In the genomic region with DNA sequence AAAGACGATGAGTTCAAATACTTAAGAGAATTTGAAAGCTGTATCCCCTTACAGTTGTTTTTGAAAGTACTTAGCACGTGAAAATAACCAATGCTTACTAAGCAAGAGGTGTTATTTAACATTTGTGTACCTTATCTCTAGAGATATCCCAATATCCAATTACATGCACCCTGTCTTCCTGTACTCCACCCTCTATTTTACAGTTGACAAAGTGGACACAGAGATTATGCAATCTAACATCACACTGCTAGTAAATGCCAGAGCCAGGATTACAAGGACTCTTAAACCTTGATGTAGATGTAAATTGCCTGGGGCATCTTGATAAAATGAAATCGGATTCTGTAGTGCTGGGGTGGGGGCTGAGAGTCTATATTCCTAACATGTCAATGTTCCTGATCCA, we compare ENCODE assay signal across 1 cellular context.
TF ChIP-seq lines count a peak whose summit lies in the region.

No MANE protein-coding gene starts in this region.

TF ChIP-seq in HepG2, 621 proteins besides CTCF, POLR2A, EP300 and RAD21 (continued from another document and continues in another):
- TF ChIP-seq, protein P1, sequence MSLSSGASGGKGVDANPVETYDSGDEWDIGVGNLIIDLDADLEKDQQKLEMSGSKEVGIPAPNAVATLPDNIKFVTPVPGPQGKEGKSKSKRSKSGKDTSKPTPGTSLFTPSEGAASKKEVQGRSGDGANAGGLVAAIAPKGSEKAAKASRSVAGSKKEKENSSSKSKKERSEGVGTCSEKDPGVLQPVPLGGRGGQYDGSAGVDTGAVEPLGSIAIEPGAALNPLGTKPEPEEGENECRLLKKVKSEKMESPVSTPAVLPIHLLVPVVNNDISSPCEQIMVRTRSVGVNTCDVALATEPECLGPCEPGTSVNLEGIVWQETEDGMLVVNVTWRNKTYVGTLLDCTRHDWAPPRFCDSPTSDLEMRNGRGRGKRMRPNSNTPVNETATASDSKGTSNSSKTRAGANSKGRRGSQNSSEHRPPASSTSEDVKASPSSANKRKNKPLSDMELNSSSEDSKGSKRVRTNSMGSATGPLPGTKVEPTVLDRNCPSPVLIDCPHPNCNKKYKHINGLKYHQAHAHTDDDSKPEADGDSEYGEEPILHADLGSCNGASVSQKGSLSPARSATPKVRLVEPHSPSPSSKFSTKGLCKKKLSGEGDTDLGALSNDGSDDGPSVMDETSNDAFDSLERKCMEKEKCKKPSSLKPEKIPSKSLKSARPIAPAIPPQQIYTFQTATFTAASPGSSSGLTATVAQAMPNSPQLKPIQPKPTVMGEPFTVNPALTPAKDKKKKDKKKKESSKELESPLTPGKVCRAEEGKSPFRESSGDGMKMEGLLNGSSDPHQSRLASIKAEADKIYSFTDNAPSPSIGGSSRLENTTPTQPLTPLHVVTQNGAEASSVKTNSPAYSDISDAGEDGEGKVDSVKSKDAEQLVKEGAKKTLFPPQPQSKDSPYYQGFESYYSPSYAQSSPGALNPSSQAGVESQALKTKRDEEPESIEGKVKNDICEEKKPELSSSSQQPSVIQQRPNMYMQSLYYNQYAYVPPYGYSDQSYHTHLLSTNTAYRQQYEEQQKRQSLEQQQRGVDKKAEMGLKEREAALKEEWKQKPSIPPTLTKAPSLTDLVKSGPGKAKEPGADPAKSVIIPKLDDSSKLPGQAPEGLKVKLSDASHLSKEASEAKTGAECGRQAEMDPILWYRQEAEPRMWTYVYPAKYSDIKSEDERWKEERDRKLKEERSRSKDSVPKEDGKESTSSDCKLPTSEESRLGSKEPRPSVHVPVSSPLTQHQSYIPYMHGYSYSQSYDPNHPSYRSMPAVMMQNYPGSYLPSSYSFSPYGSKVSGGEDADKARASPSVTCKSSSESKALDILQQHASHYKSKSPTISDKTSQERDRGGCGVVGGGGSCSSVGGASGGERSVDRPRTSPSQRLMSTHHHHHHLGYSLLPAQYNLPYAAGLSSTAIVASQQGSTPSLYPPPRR (CRISPR knock-in tag; IDR thresholded peaks at IDR 0.05; ENCODE audit: borderline replicate concordance): peak; percentile 63; the same call in 1 of the 2 replicates
- TF ChIP-seq, protein P2, sequence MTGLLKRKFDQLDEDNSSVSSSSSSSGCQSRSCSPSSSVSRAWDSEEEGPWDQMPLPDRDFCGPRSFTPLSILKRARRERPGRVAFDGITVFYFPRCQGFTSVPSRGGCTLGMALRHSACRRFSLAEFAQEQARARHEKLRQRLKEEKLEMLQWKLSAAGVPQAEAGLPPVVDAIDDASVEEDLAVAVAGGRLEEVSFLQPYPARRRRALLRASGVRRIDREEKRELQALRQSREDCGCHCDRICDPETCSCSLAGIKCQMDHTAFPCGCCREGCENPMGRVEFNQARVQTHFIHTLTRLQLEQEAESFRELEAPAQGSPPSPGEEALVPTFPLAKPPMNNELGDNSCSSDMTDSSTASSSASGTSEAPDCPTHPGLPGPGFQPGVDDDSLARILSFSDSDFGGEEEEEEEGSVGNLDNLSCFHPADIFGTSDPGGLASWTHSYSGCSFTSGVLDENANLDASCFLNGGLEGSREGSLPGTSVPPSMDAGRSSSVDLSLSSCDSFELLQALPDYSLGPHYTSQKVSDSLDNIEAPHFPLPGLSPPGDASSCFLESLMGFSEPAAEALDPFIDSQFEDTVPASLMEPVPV (CRISPR knock-in tag; IDR thresholded peaks at IDR 0.05): no peak
- TF ChIP-seq ELF1 (CRISPR knock-in tag; IDR thresholded peaks at IDR 0.05) (no peak), GATA4 (IDR thresholded peaks at IDR 0.05; ENCODE audit: borderline replicate concordance, low read depth) (0 out of 2 replicates have a peak, but pooled peaks have one; percentile 47), KDM1A (CRISPR knock-in tag; IDR thresholded peaks at IDR 0.05) (no peak), MTA1 (CRISPR knock-in tag; IDR thresholded peaks at IDR 0.05; ENCODE audit: borderline replicate concordance) (no peak), DNMT3B (CRISPR knock-in tag; conservative IDR thresholded peaks at IDR 0.05) (no peak), ZNF792 (CRISPR knock-in tag; IDR thresholded peaks at IDR 0.05) (no peak), ZNF746 (CRISPR knock-in tag; IDR thresholded peaks at IDR 0.05) (no peak), ZMYM4 (CRISPR knock-in tag; IDR thresholded peaks at IDR 0.05) (peak; percentile 42; the same call in 1 of the 2 replicates), PHF21A (CRISPR knock-in tag; IDR thresholded peaks at IDR 0.05) (0 out of 2 replicates have a peak, but pooled peaks have one; percentile 35), ZNF121 (CRISPR knock-in tag; IDR thresholded peaks at IDR 0.05) (no peak), SRSF1 (optimal IDR thresholded peaks at IDR 0.05; ENCODE audit: low read depth, low read length) (no peak), BHLHE40 (IDR thresholded peaks at IDR 0.05; ENCODE audit: low read length) (no peak), PLRG1 (conservative IDR thresholded peaks at IDR 0.05) (no peak), HDAC2 (CRISPR knock-in tag; IDR thresholded peaks at IDR 0.05) (peak; percentile 50; the same call in 1 of the 2 replicates), FOSL1 (CRISPR knock-in tag; IDR thresholded peaks at IDR 0.05; ENCODE audit: borderline replicate concordance) (no peak), ZNF234 (CRISPR knock-in tag; conservative IDR thresholded peaks at IDR 0.05) (no peak), ATF1 (CRISPR knock-in tag; IDR thresholded peaks at IDR 0.05) (peak; percentile 26; the same call in 1 of the 2 replicates), KLF13 (CRISPR knock-in tag; IDR thresholded peaks at IDR 0.05) (no peak)
- TF ChIP-seq, protein P3, sequence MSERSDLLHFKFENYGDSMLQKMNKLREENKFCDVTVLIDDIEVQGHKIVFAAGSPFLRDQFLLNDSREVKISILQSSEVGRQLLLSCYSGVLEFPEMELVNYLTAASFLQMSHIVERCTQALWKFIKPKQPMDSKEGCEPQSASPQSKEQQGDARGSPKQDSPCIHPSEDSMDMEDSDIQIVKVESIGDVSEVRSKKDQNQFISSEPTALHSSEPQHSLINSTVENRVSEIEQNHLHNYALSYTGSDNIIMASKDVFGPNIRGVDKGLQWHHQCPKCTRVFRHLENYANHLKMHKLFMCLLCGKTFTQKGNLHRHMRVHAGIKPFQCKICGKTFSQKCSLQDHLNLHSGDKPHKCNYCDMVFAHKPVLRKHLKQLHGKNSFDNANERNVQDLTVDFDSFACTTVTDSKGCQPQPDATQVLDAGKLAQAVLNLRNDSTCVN (CRISPR knock-in tag; IDR thresholded peaks at IDR 0.05; ENCODE audit: borderline replicate concordance): no peak
- TF ChIP-seq, protein P4, sequence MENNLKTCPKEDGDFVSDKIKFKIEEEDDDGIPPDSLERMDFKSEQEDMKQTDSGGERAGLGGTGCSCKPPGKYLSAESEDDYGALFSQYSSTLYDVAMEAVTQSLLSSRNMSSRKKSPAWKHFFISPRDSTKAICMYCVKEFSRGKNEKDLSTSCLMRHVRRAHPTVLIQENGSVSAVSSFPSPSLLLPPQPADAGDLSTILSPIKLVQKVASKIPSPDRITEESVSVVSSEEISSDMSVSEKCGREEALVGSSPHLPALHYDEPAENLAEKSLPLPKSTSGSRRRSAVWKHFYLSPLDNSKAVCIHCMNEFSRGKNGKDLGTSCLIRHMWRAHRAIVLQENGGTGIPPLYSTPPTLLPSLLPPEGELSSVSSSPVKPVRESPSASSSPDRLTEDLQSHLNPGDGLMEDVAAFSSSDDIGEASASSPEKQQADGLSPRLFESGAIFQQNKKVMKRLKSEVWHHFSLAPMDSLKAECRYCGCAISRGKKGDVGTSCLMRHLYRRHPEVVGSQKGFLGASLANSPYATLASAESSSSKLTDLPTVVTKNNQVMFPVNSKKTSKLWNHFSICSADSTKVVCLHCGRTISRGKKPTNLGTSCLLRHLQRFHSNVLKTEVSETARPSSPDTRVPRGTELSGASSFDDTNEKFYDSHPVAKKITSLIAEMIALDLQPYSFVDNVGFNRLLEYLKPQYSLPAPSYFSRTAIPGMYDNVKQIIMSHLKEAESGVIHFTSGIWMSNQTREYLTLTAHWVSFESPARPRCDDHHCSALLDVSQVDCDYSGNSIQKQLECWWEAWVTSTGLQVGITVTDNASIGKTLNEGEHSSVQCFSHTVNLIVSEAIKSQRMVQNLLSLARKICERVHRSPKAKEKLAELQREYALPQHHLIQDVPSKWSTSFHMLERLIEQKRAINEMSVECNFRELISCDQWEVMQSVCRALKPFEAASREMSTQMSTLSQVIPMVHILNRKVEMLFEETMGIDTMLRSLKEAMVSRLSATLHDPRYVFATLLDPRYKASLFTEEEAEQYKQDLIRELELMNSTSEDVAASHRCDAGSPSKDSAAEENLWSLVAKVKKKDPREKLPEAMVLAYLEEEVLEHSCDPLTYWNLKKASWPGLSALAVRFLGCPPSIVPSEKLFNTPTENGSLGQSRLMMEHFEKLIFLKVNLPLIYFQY (CRISPR knock-in tag; IDR thresholded peaks at IDR 0.05; ENCODE audit: borderline replicate concordance): no peak
- TF ChIP-seq, protein P5, sequence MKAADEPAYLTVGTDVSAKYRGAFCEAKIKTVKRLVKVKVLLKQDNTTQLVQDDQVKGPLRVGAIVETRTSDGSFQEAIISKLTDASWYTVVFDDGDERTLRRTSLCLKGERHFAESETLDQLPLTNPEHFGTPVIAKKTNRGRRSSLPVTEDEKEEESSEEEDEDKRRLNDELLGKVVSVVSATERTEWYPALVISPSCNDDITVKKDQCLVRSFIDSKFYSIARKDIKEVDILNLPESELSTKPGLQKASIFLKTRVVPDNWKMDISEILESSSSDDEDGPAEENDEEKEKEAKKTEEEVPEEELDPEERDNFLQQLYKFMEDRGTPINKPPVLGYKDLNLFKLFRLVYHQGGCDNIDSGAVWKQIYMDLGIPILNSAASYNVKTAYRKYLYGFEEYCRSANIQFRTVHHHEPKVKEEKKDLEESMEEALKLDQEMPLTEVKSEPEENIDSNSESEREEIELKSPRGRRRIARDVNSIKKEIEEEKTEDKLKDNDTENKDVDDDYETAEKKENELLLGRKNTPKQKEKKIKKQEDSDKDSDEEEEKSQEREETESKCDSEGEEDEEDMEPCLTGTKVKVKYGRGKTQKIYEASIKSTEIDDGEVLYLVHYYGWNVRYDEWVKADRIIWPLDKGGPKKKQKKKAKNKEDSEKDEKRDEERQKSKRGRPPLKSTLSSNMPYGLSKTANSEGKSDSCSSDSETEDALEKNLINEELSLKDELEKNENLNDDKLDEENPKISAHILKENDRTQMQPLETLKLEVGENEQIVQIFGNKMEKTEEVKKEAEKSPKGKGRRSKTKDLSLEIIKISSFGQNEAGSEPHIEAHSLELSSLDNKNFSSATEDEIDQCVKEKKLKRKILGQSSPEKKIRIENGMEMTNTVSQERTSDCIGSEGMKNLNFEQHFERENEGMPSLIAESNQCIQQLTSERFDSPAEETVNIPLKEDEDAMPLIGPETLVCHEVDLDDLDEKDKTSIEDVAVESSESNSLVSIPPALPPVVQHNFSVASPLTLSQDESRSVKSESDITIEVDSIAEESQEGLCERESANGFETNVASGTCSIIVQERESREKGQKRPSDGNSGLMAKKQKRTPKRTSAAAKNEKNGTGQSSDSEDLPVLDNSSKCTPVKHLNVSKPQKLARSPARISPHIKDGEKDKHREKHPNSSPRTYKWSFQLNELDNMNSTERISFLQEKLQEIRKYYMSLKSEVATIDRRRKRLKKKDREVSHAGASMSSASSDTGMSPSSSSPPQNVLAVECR (CRISPR knock-in tag; IDR thresholded peaks at IDR 0.05; ENCODE audit: borderline replicate concordance): no peak
- TF ChIP-seq, protein P6, sequence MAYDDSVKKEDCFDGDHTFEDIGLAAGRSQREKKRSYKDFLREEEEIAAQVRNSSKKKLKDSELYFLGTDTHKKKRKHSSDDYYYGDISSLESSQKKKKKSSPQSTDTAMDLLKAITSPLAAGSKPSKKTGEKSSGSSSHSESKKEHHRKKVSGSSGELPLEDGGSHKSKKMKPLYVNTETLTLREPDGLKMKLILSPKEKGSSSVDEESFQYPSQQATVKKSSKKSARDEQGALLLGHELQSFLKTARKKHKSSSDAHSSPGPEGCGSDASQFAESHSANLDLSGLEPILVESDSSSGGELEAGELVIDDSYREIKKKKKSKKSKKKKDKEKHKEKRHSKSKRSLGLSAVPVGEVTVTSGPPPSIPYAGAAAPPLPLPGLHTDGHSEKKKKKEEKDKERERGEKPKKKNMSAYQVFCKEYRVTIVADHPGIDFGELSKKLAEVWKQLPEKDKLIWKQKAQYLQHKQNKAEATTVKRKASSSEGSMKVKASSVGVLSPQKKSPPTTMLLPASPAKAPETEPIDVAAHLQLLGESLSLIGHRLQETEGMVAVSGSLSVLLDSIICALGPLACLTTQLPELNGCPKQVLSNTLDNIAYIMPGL (CRISPR knock-in tag; IDR thresholded peaks at IDR 0.05; ENCODE audit: borderline replicate concordance in 1 of 2, low read depth in 1 of 2): no peak
- TF ChIP-seq, protein P7, sequence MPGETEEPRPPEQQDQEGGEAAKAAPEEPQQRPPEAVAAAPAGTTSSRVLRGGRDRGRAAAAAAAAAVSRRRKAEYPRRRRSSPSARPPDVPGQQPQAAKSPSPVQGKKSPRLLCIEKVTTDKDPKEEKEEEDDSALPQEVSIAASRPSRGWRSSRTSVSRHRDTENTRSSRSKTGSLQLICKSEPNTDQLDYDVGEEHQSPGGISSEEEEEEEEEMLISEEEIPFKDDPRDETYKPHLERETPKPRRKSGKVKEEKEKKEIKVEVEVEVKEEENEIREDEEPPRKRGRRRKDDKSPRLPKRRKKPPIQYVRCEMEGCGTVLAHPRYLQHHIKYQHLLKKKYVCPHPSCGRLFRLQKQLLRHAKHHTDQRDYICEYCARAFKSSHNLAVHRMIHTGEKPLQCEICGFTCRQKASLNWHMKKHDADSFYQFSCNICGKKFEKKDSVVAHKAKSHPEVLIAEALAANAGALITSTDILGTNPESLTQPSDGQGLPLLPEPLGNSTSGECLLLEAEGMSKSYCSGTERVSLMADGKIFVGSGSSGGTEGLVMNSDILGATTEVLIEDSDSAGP (CRISPR knock-in tag; IDR thresholded peaks at IDR 0.05; ENCODE audit: borderline replicate concordance): no peak
- TF ChIP-seq, protein P8, sequence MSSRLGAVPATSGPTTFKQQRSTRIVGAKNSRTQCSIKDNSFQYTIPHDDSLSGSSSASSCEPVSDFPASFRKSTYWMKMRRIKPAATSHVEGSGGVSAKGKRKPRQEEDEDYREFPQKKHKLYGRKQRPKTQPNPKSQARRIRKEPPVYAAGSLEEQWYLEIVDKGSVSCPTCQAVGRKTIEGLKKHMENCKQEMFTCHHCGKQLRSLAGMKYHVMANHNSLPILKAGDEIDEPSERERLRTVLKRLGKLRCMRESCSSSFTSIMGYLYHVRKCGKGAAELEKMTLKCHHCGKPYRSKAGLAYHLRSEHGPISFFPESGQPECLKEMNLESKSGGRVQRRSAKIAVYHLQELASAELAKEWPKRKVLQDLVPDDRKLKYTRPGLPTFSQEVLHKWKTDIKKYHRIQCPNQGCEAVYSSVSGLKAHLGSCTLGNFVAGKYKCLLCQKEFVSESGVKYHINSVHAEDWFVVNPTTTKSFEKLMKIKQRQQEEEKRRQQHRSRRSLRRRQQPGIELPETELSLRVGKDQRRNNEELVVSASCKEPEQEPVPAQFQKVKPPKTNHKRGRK (CRISPR knock-in tag; IDR thresholded peaks at IDR 0.05): no peak
- TF ChIP-seq, protein P9, sequence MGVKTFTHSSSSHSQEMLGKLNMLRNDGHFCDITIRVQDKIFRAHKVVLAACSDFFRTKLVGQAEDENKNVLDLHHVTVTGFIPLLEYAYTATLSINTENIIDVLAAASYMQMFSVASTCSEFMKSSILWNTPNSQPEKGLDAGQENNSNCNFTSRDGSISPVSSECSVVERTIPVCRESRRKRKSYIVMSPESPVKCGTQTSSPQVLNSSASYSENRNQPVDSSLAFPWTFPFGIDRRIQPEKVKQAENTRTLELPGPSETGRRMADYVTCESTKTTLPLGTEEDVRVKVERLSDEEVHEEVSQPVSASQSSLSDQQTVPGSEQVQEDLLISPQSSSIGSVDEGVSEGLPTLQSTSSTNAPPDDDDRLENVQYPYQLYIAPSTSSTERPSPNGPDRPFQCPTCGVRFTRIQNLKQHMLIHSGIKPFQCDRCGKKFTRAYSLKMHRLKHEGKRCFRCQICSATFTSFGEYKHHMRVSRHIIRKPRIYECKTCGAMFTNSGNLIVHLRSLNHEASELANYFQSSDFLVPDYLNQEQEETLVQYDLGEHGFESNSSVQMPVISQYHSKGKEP (CRISPR knock-in tag; IDR thresholded peaks at IDR 0.05): no peak
